In the genomic region with DNA sequence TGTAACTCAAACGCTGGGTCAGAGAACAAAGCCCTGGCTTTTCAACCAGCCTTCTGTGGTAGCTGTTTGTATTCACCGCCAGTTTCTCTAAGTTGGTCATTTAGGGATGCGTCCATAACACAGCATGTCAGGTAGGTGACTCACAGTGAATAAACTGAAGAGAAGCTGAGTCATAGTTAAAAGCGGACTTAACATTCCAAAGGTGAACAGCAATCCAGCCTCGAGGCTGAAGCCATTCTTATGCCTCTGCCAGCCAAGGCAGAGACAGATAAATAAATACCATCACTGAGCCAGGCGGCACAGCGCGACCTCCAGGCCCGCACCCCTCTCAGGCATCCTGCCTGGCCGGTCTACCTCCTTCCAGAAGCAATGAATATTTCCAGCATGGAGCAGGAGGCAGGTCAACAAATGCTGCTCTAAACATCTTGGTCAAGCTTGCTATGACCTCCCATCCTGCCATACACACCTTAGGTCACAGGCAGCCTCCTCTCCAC, we compare ENCODE assay signal across 10 cellular contexts. TPM values are rescaled to one million over a fixed set of nuclear protein-coding genes. Genes with fewer than 3 reads are reported as not detected.
DNase-seq lines count a peak whose midpoint lies in the region; ATAC-seq and TF ChIP-seq lines count a peak whose summit lies in the region.
"Had no signal": no experiment of that assay in that cellular context is flagged by ENCODE, and none has a peak within 500 bp of the region (broad histone marks: within the 10 kb centered on the region; RNA-seq: fewer than 3 reads in every experiment).

No MANE protein-coding gene starts in this region.

- no peaks in the 10 kb centered on the region for H3K9me3 ChIP-seq in right lobe of liver
- H3K9me3 ChIP-seq in OCI-LY7 (ENCODE audit: low read length), result no peaks in the 10 kb centered on the region

- H3K27me3 ChIP-seq in brain microvascular endothelial cell (replicated peaks) (no peaks in the 10 kb centered on the region), right lobe of liver (no peaks in the 10 kb centered on the region)

- in situ Hi-C loops in brain microvascular endothelial cell (cut with HindIII; ENCODE audit: low pct_ligation_motif_present, low sequenced_read_pairs), result no loop called here

- no peaks in the 10 kb centered on the region for H3K79me2 ChIP-seq in OCI-LY7 (ENCODE audit: insufficient read depth, low read depth, low read length)

- POLR2A ChIA-PET in OCI-LY7 (lab: Charles Lee), result interaction anchor here (0.6 kb wide), 1 partner anchor 1809 kb away, joined by 6 read pairs; no protein-coding TSS in a partner anchor

- no peak overlapping the region for H3K4me2 ChIP-seq in OCI-LY7 (ENCODE audit: low read length)

- H3K27ac ChIP-seq in 22Rv1, result peak overlapping the region; percentile 67
- no peak overlapping the region for H3K27ac ChIP-seq in brain microvascular endothelial cell
- H3K27ac ChIP-seq in right lobe of liver, result no peak overlapping the region
- H3K27ac ChIP-seq in OCI-LY7 (ENCODE audit: low read depth, low read length, poor library complexity, severe bottlenecking), result no peak overlapping the region

- TF ChIP-seq POLR2A in right lobe of liver (IDR thresholded peaks at IDR 0.05), result no peak
- no peak for TF ChIP-seq POLR2A in GM18505 (IDR thresholded peaks at IDR 0.05; ENCODE audit: borderline replicate concordance, extremely low read depth, insufficient read depth, insufficient read length)

- ATAC-seq in right lobe of liver (peak in 2 of 4 donors; percentile 58 to 93), HG03571 (IDR thresholded peaks at IDR 0.05; ENCODE audit: unreplicated experiment) (no peak), GM18505 (IDR thresholded peaks at IDR 0.05; ENCODE audit: unreplicated experiment) (no peak), HG02642 (IDR thresholded peaks at IDR 0.05; ENCODE audit: poor library complexity, unreplicated experiment) (no peak)

- TF ChIP-seq CTCF in 22Rv1 (IDR thresholded peaks at IDR 0.05) (no peak), brain microvascular endothelial cell (IDR thresholded peaks at IDR 0.05; ENCODE audit: low read depth, low read length, missing control alignments) (no peak), right lobe of liver (IDR thresholded peaks at IDR 0.05) (no peak), OCI-LY7 (conservative IDR thresholded peaks at IDR 0.05; ENCODE audit: low read length) (no peak)

- CTCF ChIA-PET in OCI-LY7 (lab: Charles Lee; ENCODE audit: unreplicated experiment), result no interaction called here

- no peak overlapping the region for H2AFZ ChIP-seq in OCI-LY7 (ENCODE audit: low read length)

- WGBS in right lobe of liver (ENCODE audit: insufficient coverage, low coverage, low lambda C conversion rate, missing lambda C conversion rate), result 40% methylated on average over 5 of the region's 10 CpGs

- H3K4me1 ChIP-seq in right lobe of liver (no peaks in the 10 kb centered on the region), OCI-LY7 (ENCODE audit: insufficient read depth, low read length, poor library complexity, severe bottlenecking) (no peaks in the 10 kb centered on the region)

- DNase-seq in HPDE6-E6E7 (ENCODE audit: extremely low spot score) (peak; percentile 96), brain microvascular endothelial cell (peak; percentile 80), right lobe of liver (peak in 2 of 3 donors; percentile 28 to 33), OCI-LY7 (ENCODE audit: low spot score) (no peak)
- DNase-seq: CD4-positive, alpha-beta T cell; NCI-H2029 treated with DMSO at 0.1 percent for 48 hours had no signal

- BruUV-seq in OCI-LY7 (replicated peaks; lab: Mats Ljungman, UMichigan), result no TSS peak

- no peaks in the 10 kb centered on the region for H4K20me1 ChIP-seq in OCI-LY7 (ENCODE audit: insufficient read depth, low read length)

- H3K4me3 ChIP-seq in brain microvascular endothelial cell (ENCODE audit: low read depth, low read length) (no peak overlapping the region), right lobe of liver (no peak overlapping the region), OCI-LY7 (ENCODE audit: low read depth, low read length, poor library complexity, severe bottlenecking) (no peak overlapping the region)

- intact Hi-C loops in right lobe of liver (cut with DNase I), result no loop called here
- intact Hi-C loops in OCI-LY7 (cut with micrococcal nuclease; ENCODE audit: unreplicated experiment), result no loop called here

- H3K9me2 ChIP-seq in OCI-LY7 (ENCODE audit: insufficient read depth, low read length), result no peaks in the 10 kb centered on the region

- H3K36me3 ChIP-seq in brain microvascular endothelial cell (replicated peaks), result no peaks in the 10 kb centered on the region
- H3K36me3 ChIP-seq in right lobe of liver, result no peaks in the 10 kb centered on the region
- H3K36me3 ChIP-seq in OCI-LY7 (ENCODE audit: insufficient read depth, low read length), result no peaks in the 10 kb centered on the region

RNA-seq across cellular contexts. Expression of a gene that starts 12.4 kb away (rescaled TPM):
- total RNA-seq in right lobe of liver, result not detected
- total RNA-seq in OCI-LY7 (2014; rRNA removed; shearing (Covaris generic)), result not detected in 2 replicates
- not detected in 2 replicates for total RNA-seq in OCI-LY7 (2022)
- total RNA-seq: CD4-positive, alpha-beta T cell had no signal
